ENCODE assay signal across 1 cellular context in genomic region chr1:40664791-40665190, GRCh38.
TF ChIP-seq lines count a peak whose summit lies in the region.

No MANE protein-coding gene starts in this region.

TF ChIP-seq in HepG2, 621 proteins besides CTCF, POLR2A, EP300 and RAD21:
- TF ChIP-seq ZNF10 (CRISPR knock-in tag; IDR thresholded peaks at IDR 0.05; ENCODE audit: borderline replicate concordance, low read depth) (no peak), NFIB (CRISPR knock-in tag; IDR thresholded peaks at IDR 0.05; ENCODE audit: borderline replicate concordance) (no peak), ATF2 (CRISPR knock-in tag; IDR thresholded peaks at IDR 0.05) (no peak), ZNF761 (CRISPR knock-in tag; conservative IDR thresholded peaks at IDR 0.05) (no peak), HMG20A (CRISPR knock-in tag; IDR thresholded peaks at IDR 0.05; ENCODE audit: borderline replicate concordance) (no peak), ZNF577 (CRISPR knock-in tag; IDR thresholded peaks at IDR 0.05; ENCODE audit: borderline replicate concordance, low read depth) (no peak), SMYD3 (CRISPR knock-in tag; IDR thresholded peaks at IDR 0.05) (no peak), ZNF263 (CRISPR knock-in tag; IDR thresholded peaks at IDR 0.05) (no peak), PCBP2 (optimal IDR thresholded peaks at IDR 0.05; ENCODE audit: low read depth, low read length, poor library complexity, severe bottlenecking) (no peak), MIER3 (CRISPR knock-in tag; IDR thresholded peaks at IDR 0.05; ENCODE audit: borderline replicate concordance) (no peak), MYNN (CRISPR knock-in tag; IDR thresholded peaks at IDR 0.05; ENCODE audit: low read depth) (no peak), ZNF737 (CRISPR knock-in tag; IDR thresholded peaks at IDR 0.05; ENCODE audit: borderline replicate concordance) (no peak), NR2F2 (IDR thresholded peaks at IDR 0.05; ENCODE audit: borderline replicate concordance, low read depth) (no peak), MLX (CRISPR knock-in tag; IDR thresholded peaks at IDR 0.05) (no peak), DR1 (CRISPR knock-in tag; IDR thresholded peaks at IDR 0.05) (no peak), ZSCAN21 (CRISPR knock-in tag; IDR thresholded peaks at IDR 0.05; ENCODE audit: borderline replicate concordance) (no peak), BCLAF1 (IDR thresholded peaks at IDR 0.05) (no peak), NPAS2 (CRISPR knock-in tag; IDR thresholded peaks at IDR 0.05; ENCODE audit: borderline replicate concordance) (no peak), TOE1 (CRISPR knock-in tag; IDR thresholded peaks at IDR 0.05) (no peak), ZNF652 (CRISPR knock-in tag; IDR thresholded peaks at IDR 0.05; ENCODE audit: borderline replicate concordance, low read depth) (no peak)
